In the genomic region with DNA sequence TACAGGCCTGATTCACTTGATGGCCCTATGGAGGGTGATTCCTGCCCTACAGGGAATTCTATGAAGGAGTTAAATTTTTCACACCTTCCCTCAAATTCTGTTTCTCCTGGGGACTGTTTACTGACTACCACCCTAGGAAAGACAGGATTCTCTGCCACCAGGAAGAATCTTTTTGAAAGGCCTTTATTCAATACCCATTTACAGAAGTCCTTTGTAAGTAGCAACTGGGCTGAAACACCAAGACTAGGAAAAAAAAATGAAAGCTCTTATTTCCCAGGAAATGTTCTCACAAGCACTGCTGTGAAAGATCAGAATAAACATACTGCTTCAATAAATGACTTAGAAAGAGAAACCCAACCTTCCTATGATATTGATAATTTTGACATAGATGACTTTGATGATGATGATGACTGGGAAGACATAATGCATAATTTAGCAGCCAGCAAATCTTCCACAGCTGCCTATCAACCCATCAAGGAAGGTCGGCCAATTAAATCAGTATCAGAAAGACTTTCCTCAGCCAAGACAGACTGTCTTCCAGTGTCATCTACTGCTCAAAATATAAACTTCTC, we compare ENCODE assay signal across 27 cellular contexts. TPM values are rescaled to one million over a fixed set of nuclear protein-coding genes. Genes with fewer than 3 reads are reported as not detected.
DNase-seq lines count a peak whose midpoint lies in the region; ATAC-seq, FAIRE-seq and TF ChIP-seq lines count a peak whose summit lies in the region.
"Had no signal": no experiment of that assay in that cellular context is flagged by ENCODE, and none has a peak within 500 bp of the region (broad histone marks: within the 10 kb centered on the region; RNA-seq: fewer than 3 reads in every experiment).

No MANE protein-coding gene starts in this region.

- TF ChIP-seq POLR2A in A549 (IDR thresholded peaks at IDR 0.05; ENCODE audit: low read length), result no peak

- H4K20me1 ChIP-seq in GM23338 (replicated peaks; ENCODE audit: insufficient read depth) (no peaks in the 10 kb centered on the region; the same call in 1 of the 2 replicates), mammary epithelial cell (ENCODE audit: insufficient read depth, low read length) (no peaks in the 10 kb centered on the region)

- no peaks in the 10 kb centered on the region for H3F3A ChIP-seq in GM23338 (replicated peaks; ENCODE audit: low read depth)

- H3K27me3 ChIP-seq in GM23338 (ENCODE audit: insufficient read depth) (no peaks in the 10 kb centered on the region), mammary epithelial cell (ENCODE audit: insufficient read depth, low read length) (no peaks in the 10 kb centered on the region), H7 (ENCODE audit: control insufficient read depth, insufficient read depth, low read length) (no peaks in the 10 kb centered on the region)
- H3K27me3 ChIP-seq: ascending aorta had no signal

- H3K36me3 ChIP-seq in GM23338 (ENCODE audit: insufficient read depth) (peaks cover 29% of the 10 kb centered on the region), mammary epithelial cell (ENCODE audit: insufficient read depth, low read length) (peaks cover 4% of the 10 kb centered on the region), H7 (replicated peaks; ENCODE audit: control insufficient read depth, insufficient read depth, low read length) (peaks cover 8% of the 10 kb centered on the region)
- H3K36me3 ChIP-seq: ascending aorta, gastroesophageal sphincter, thoracic aorta had no signal

- H3K9ac ChIP-seq in mammary epithelial cell (ENCODE audit: insufficient read depth, low read length), result no peak overlapping the region

- intact Hi-C loops in mammary epithelial cell (cut with micrococcal nuclease), result no loop called here

- no peak for TF ChIP-seq RAD21 in A549 (conservative IDR thresholded peaks at IDR 0.05 in 1 of 2, IDR thresholded peaks at IDR 0.05 in 1 of 2)

- no peak overlapping the region for H2AFZ ChIP-seq in GM23338
- H2AFZ ChIP-seq in mammary epithelial cell (ENCODE audit: low read depth, low read length), result no peak overlapping the region

- H3K4me3 Mint-ChIP-seq in GM23338 (no peak overlapping the region), mesothelial cell of epicardium (no peak overlapping the region)
- H3K4me3 Mint-ChIP-seq: activated naive CD4-positive, alpha-beta T cell treated with anti-CD3 and anti-CD28 coated beads, Interleukin-2, amount 50 U/mL, for 24 hours had no signal

- BruUV-seq in mammary epithelial cell (replicated peaks; lab: Mats Ljungman, UMichigan), result no TSS peak

- TF ChIP-seq EP300 in A549 (IDR thresholded peaks at IDR 0.05), result no peak

- H3K36me3 Mint-ChIP-seq in GM23338 (ENCODE audit: low read depth), result peaks cover 49% of the 10 kb centered on the region
- peaks cover 6% of the 10 kb centered on the region for H3K36me3 Mint-ChIP-seq in mesothelial cell of epicardium

- H3K27ac ChIP-seq in A549, result no peak overlapping the region
- no peak overlapping the region for H3K27ac ChIP-seq in GM23338 (ENCODE audit: low read depth)
- no peak overlapping the region for H3K27ac ChIP-seq in mammary epithelial cell (ENCODE audit: insufficient read depth, low read depth, low read length)
- H3K27ac ChIP-seq: ascending aorta, psoas muscle had no signal

- no peak for DNase-seq in A549 (ENCODE audit: low read depth in 1 of 2, low spot score in 1 of 2)
- no peak for DNase-seq in GM23338 (ENCODE audit: low spot score)
- DNase-seq in cerebellar cortex (ENCODE audit: low spot score), result peak; percentile 3
- no peak for DNase-seq in mesothelial cell of epicardium (ENCODE audit: low spot score in 2 of 2, unreplicated experiment in 2 of 2)
- DNase-seq in mammary epithelial cell, result no peak
- DNase-seq in H7, result no peak
- DNase-seq in NCI-H1048 (lab: John Stamatoyannopoulos, UW), result no peak
- DNase-seq: CD4-positive, CD25-positive, alpha-beta regulatory T cell; cerebellar nuclear complex; DMS53; effector CD4-positive, alpha-beta T cell; GF-D8; KG1; left colon; NCI-H1694; NCI-H69; psoas muscle; SHP77 treated with DMSO at 0.1 percent for 48 hours; stimulated activated CD4-positive, alpha-beta T cell treated with anti-CD3 and anti-CD28 coated beads, Interleukin-1b, Interleukin-23, amount 100 ng/mL, for 48 hours; T-helper 1 cell had no signal

- H3K79me2 ChIP-seq in GM23338 (replicated peaks; ENCODE audit: insufficient read depth), result no peaks in the 10 kb centered on the region
- H3K79me2 ChIP-seq in mammary epithelial cell (ENCODE audit: insufficient read depth, low read length), result no peaks in the 10 kb centered on the region

- H3K4me2 ChIP-seq in A549, result no peak overlapping the region
- H3K4me2 ChIP-seq in GM23338, result no peak overlapping the region
- no peak overlapping the region for H3K4me2 ChIP-seq in mammary epithelial cell (ENCODE audit: insufficient read depth, low read depth, low read length)

- peak overlapping the region; percentile 66; the same call in 1 of the 2 replicates for H3K27ac Mint-ChIP-seq in GM23338
- peak overlapping the region; percentile 32 for H3K27ac Mint-ChIP-seq in mesothelial cell of epicardium
- H3K27ac Mint-ChIP-seq: activated naive CD4-positive, alpha-beta T cell treated with anti-CD3 and anti-CD28 coated beads, Interleukin-2, amount 50 U/mL, for 24 hours had no signal

- 95% methylated on average over 1 of the region's 1 CpG for WGBS in A549 (ENCODE audit: missing lambda C conversion rate)
- WGBS in mammary epithelial cell (ENCODE audit: low coverage, missing lambda C conversion rate), result 90% methylated on average over 1 of the region's 1 CpG

- TF ChIP-seq CTCF in A549 (IDR thresholded peaks at IDR 0.05), result no peak
- no peak for TF ChIP-seq CTCF in GM23338 (conservative IDR thresholded peaks at IDR 0.05; ENCODE audit: low read depth in 2 of 2)
- TF ChIP-seq CTCF in mesothelial cell of epicardium (IDR thresholded peaks at IDR 0.05; ENCODE audit: unreplicated experiment), result no peak
- TF ChIP-seq CTCF in mammary epithelial cell (conservative IDR thresholded peaks at IDR 0.05 in 1 of 2, IDR thresholded peaks at IDR 0.05 in 1 of 2; ENCODE audit: extremely low read depth in 1 of 2, insufficient read depth in 1 of 2, low read depth in 1 of 2, low read length in 2 of 2), result no peak

- H3K27me3 Mint-ChIP-seq in GM23338 (ENCODE audit: insufficient read depth, low read depth, poor library complexity) (no peaks in the 10 kb centered on the region), mesothelial cell of epicardium (ENCODE audit: low read depth) (no peaks in the 10 kb centered on the region)
- H3K27me3 Mint-ChIP-seq: activated naive CD4-positive, alpha-beta T cell treated with anti-CD3 and anti-CD28 coated beads, Interleukin-2, amount 50 U/mL, for 24 hours; CD4-positive, CD25-positive, alpha-beta regulatory T cell had no signal

- H3K9me3 ChIP-seq in A549 (no peaks in the 10 kb centered on the region), mammary epithelial cell (replicated peaks; ENCODE audit: insufficient read depth, low read length) (no peaks in the 10 kb centered on the region)
- H3K9me3 ChIP-seq: ascending aorta, gastroesophageal sphincter, psoas muscle, thoracic aorta had no signal

- CTCF ChIA-PET in A549 (lab: Yijun Ruan, JAX), result no interaction called here
- CTCF ChIA-PET in mammary epithelial cell (lab: Charles Lee; ENCODE audit: low non-redundant PET), result no interaction called here

- FAIRE-seq in A549 (lab: Jason Lieb, UNC), result peak; percentile 73
- FAIRE-seq: TTC549 had no signal

- POLR2A ChIA-PET in A549 (lab: Yijun Ruan, JAX), result no interaction called here

- dilution Hi-C loops in mammary epithelial cell (cut with HindIII; ENCODE audit: low sequenced_read_pairs), result no loop called here

- no peaks in the 10 kb centered on the region for H3K9me3 Mint-ChIP-seq in GM23338
- H3K9me3 Mint-ChIP-seq in mesothelial cell of epicardium, result no peaks in the 10 kb centered on the region
- H3K9me3 Mint-ChIP-seq: activated naive CD4-positive, alpha-beta T cell treated with anti-CD3 and anti-CD28 coated beads, Interleukin-2, amount 50 U/mL, for 24 hours; CD4-positive, CD25-positive, alpha-beta regulatory T cell had no signal

- H3K9me2 ChIP-seq in GM23338 (ENCODE audit: insufficient read depth), result no peaks in the 10 kb centered on the region

- peaks cover 36% of the 10 kb centered on the region for H3K4me1 Mint-ChIP-seq in GM23338
- H3K4me1 Mint-ChIP-seq in mesothelial cell of epicardium, result peaks cover 22% of the 10 kb centered on the region
- H3K4me1 Mint-ChIP-seq: activated naive CD4-positive, alpha-beta T cell treated with anti-CD3 and anti-CD28 coated beads, Interleukin-2, amount 50 U/mL, for 24 hours had no signal

- H3K4me1 ChIP-seq in A549 (no peaks in the 10 kb centered on the region), GM23338 (ENCODE audit: insufficient read depth) (peaks cover 10% of the 10 kb centered on the region; the same call in 1 of the 2 replicates), mammary epithelial cell (ENCODE audit: insufficient read depth, low read length) (no peaks in the 10 kb centered on the region)
- H3K4me1 ChIP-seq: gastroesophageal sphincter had no signal

- no peak for ATAC-seq in A549
- ATAC-seq in GM23338, result no peak
- ATAC-seq in HG02759 (IDR thresholded peaks at IDR 0.05; ENCODE audit: unreplicated experiment), result no peak
- ATAC-seq: gastroesophageal sphincter, left colon had no signal

- H3K4me3 ChIP-seq in A549 (no peak overlapping the region), GM23338 (no peak overlapping the region), mammary epithelial cell (replicated peaks in 1 of 3; ENCODE audit: insufficient read depth in 1 of 3, low read depth in 2 of 3, low read length in 3 of 3) (no peak overlapping the region), H7 (ENCODE audit: insufficient read depth, low read depth, low read length) (no peak overlapping the region)
- H3K4me3 ChIP-seq: ascending aorta, gastroesophageal sphincter, psoas muscle, skin epidermis, thoracic aorta had no signal

- in situ Hi-C loops in mammary epithelial cell (cut with MboI; ENCODE audit: low sequenced_read_pairs in 2 of 2), result no loop called here

TF ChIP-seq in A549, 52 proteins besides CTCF, POLR2A, EP300 and RAD21 (continues in another document):
- TF ChIP-seq NPAS2 (CRISPR knock-in tag; IDR thresholded peaks at IDR 0.05; ENCODE audit: borderline replicate concordance), result no peak

TF ChIP-seq in GM23338, 12 proteins besides CTCF, POLR2A, EP300 and RAD21 (continues in another document):
- TF ChIP-seq POLR2AphosphoS5 (IDR thresholded peaks at IDR 0.05; ENCODE audit: low read depth), result no peak
- TF ChIP-seq ZNF114 (CRISPR knock-in tag; IDR thresholded peaks at IDR 0.05), result no peak

RNA-seq across cellular contexts. Expression of gene BLM, which starts 43.6 kb away (rescaled TPM):
- polyA plus RNA-seq in A549 (2011; rRNA removed), result 14.5 and 15.2 TPM in 2 replicates
- 6.3 and 6.5 TPM in 2 replicates for polyA plus RNA-seq in A549 (2012; cell fraction: cytosol; rRNA removed)
- 6.2 and 9.2 TPM in 2 replicates for polyA plus RNA-seq in A549 (2012; cell fraction: nucleus; rRNA removed)
- polyA plus RNA-seq in A549 (2017; fragmentation: RNase III; extraction: RNeasy Plus Mini Kit Qiagen cat#74134 plus additional on column Dnase treatment), result 8.6 to 10.5 TPM (median 10.2 TPM) in 3 replicates
- 19.5 and 21.5 TPM in 2 replicates for polyA minus RNA-seq in A549 (2011; rRNA and poly(A)+ RNA removed)
- 43.1 and 46.0 TPM in 2 replicates for total RNA-seq in GM23338 (2014; rRNA removed; shearing (Covaris generic))
- 43.3 and 43.9 TPM in 2 replicates for polyA plus RNA-seq in GM23338 (2016; fragmentation: Nextera tagmentation; extraction: Ambion mirVana)
- 11.2 to 13.4 TPM (median 12.9 TPM) in 3 replicates for total RNA-seq in mesothelial cell of epicardium
- total RNA-seq in mammary epithelial cell, result 1 to 10 TPM in 1 of 2 donors, under 1 TPM in 1; 0.83 to 9.2 TPM
- polyA plus RNA-seq in mammary epithelial cell, result 4.4 TPM
- 62.5 TPM for polyA minus RNA-seq in mammary epithelial cell
- 29.7 and 36.4 TPM in 2 replicates for total RNA-seq in H7 (2014; rRNA removed; shearing (Covaris generic))
